ENCODE assay signal across 10 cellular contexts in the genomic region with DNA sequence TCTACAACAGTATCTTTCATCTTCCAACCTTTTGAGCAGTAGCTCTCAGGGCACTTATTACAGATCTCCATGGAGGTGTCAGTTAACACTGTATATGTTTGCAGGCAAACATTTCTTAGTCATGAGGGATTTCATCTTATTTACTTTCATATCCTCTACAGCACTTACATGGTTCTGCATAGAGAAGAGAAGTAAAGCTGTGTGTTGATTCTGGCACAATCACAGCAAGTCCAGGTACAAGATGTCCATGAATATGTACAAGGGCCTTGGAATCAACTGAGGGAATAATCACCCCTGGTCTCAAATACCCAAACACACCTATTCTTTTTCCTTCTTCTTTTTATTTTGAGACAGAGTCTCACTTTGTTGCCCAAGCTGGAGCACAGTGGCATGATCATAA.
"Had no signal": no experiment of that assay in that cellular context is flagged by ENCODE, and none has a peak within 500 bp of the region (broad histone marks: within the 10 kb centered on the region; RNA-seq: fewer than 3 reads in every experiment).

No MANE protein-coding gene starts in this region.

- DNase-seq: GM23248, GOT3, H7, HFFc6, KBM-7 had no signal

- H3K27ac Mint-ChIP-seq: HFFc6, IgD-negative memory B cell had no signal

- H3K4me3 ChIP-seq: GM23248, HAP-1 had no signal

- ATAC-seq: HCT116, HepG2 had no signal

- H3K4me1 Mint-ChIP-seq: IgD-negative memory B cell had no signal

- H3K27ac ChIP-seq: GM23248, HL-60 had no signal

- H3K36me3 ChIP-seq: HAP-1 had no signal

- H3K4me3 Mint-ChIP-seq: HFFc6, IgD-negative memory B cell had no signal
